1 cellular context compared by ENCODE assay signal in the genomic region with DNA sequence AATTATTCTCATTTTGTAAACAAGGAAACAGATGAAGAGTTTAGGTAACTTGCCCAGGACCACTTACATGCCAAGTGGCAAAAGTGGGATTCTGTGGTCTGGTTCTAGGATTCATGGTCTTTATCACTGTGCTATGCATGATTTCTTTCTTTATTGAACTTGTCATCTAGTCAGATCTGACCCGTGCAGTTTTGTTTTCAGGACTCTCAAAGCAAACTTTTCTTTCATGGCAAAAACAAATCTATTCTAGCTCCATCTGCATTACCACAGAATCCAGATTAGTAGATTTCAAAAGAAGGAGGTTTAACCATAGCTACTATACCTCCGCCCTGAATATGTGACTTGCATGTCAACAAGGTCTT.
TF ChIP-seq lines count a peak whose summit lies in the region.

No MANE protein-coding gene starts in this region.

TF ChIP-seq in WTC11, 78 proteins besides CTCF, POLR2A, EP300 and RAD21:
- TF ChIP-seq, protein P1, sequence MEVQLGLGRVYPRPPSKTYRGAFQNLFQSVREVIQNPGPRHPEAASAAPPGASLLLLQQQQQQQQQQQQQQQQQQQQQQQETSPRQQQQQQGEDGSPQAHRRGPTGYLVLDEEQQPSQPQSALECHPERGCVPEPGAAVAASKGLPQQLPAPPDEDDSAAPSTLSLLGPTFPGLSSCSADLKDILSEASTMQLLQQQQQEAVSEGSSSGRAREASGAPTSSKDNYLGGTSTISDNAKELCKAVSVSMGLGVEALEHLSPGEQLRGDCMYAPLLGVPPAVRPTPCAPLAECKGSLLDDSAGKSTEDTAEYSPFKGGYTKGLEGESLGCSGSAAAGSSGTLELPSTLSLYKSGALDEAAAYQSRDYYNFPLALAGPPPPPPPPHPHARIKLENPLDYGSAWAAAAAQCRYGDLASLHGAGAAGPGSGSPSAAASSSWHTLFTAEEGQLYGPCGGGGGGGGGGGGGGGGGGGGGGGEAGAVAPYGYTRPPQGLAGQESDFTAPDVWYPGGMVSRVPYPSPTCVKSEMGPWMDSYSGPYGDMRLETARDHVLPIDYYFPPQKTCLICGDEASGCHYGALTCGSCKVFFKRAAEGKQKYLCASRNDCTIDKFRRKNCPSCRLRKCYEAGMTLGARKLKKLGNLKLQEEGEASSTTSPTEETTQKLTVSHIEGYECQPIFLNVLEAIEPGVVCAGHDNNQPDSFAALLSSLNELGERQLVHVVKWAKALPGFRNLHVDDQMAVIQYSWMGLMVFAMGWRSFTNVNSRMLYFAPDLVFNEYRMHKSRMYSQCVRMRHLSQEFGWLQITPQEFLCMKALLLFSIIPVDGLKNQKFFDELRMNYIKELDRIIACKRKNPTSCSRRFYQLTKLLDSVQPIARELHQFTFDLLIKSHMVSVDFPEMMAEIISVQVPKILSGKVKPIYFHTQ (CRISPR knock-in tag; IDR thresholded peaks at IDR 0.05): no peak
TF ChIP-seq in WTC11: peak in this region for 0.
